ENCODE assay signal across 8 cellular contexts in the genomic region with DNA sequence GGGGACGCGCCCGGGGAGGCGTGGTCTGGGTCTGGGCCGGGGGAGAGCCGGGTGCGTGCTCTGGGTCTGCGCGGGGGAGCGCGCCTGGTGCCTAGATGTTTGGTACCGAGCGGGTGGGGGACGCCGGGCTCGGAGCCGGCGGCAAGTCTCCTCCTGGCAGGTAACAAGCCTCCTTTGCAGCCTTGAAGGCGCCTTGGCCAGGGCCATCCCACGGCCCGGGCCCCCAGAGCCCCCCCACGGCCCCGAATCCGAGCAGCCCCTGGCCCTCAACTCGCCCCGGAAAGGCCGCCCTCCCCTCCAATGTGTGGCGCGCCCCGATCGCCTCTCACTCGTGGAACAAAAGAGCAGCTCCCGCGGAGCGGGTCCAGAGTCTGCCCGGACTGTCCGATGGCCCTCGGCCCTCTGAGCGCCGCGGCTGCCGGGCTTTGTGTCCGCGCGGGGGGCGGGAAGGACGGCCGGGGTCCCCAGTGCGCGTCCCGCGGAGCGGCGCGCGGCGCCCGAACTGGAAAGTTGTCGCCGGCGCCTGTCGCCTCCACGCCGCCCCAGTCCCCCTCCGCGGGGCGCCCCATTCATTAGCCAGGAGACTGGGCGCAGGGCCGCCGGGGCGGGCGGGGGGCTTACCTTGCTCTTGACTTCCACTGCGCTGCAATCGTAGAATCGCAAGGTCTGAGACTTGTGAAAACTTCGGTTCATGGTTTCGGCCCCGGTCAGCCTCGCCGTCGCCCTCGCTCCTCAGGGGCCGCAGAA. TPM values are rescaled to one million over a fixed set of nuclear protein-coding genes. Genes with fewer than 3 reads are reported as not detected.
DNase-seq lines count a peak whose midpoint lies in the region; TF ChIP-seq lines count a peak whose summit lies in the region.

No MANE protein-coding gene starts in this region.

- intact Hi-C loops in stomach (cut with DNase I; ENCODE audit: low total_unique reads), result no loop called here

- in situ Hi-C loops in brain microvascular endothelial cell (cut with HindIII; ENCODE audit: low pct_ligation_motif_present, low sequenced_read_pairs), result no loop called here

- H3K4me3 ChIP-seq in brain microvascular endothelial cell (ENCODE audit: low read depth, low read length) (peak overlapping the region; percentile 67), stomach (peak overlapping the region; percentile 80 to 88 (median 86))

- TF ChIP-seq POLR2A in stomach (IDR thresholded peaks at IDR 0.05), result no peak

- TF ChIP-seq EP300 in stomach (IDR thresholded peaks at IDR 0.05), result no peak

- no peaks in the 10 kb centered on the region for H3K9me3 ChIP-seq in stomach

- peak; percentile 18 for DNase-seq in Daoy (ENCODE audit: low read depth)
- peak; percentile 72 for DNase-seq in GM20000 (ENCODE audit: low spot score)
- DNase-seq in HuH-7.5 (ENCODE audit: low spot score), result peak; percentile 43
- DNase-seq in brain microvascular endothelial cell, result no peak
- DNase-seq in kidney tubule cell (ENCODE audit: low spot score), result peak; percentile 9
- no peak for DNase-seq in stomach
- no peak for DNase-seq in occipital lobe (lab: John Stamatoyannopoulos, UW)
- no peak for DNase-seq in AML-193 (lab: John Stamatoyannopoulos, UW)

- H3K27ac ChIP-seq in brain microvascular endothelial cell (no peak overlapping the region), stomach (peak overlapping the region in 3 of 5 donors; percentile 41 to 68 (median 61))

- peaks cover 13 to 22% (median 19%) of the 10 kb centered on the region in 4 donors for H3K4me1 ChIP-seq in stomach

- no peak for TF ChIP-seq CTCF in GM20000 (IDR thresholded peaks at IDR 0.05; ENCODE audit: extremely low read depth, missing control alignments)
- no peak for TF ChIP-seq CTCF in brain microvascular endothelial cell (IDR thresholded peaks at IDR 0.05; ENCODE audit: low read depth, low read length, missing control alignments)
- no peak for TF ChIP-seq CTCF in stomach (IDR thresholded peaks at IDR 0.05)

- H3K27me3 ChIP-seq in brain microvascular endothelial cell (replicated peaks), result no peaks in the 10 kb centered on the region
- peaks cover 0 to 15% (median 9%) of the 10 kb centered on the region in 3 donors for H3K27me3 ChIP-seq in stomach

- H3K36me3 ChIP-seq in brain microvascular endothelial cell (replicated peaks) (no peaks in the 10 kb centered on the region), stomach (no peaks in the 10 kb centered on the region)

- 0 to 1% (median 1%) methylated on average over 8 to 83 of the region's 83 CpGs for WGBS in stomach, 5 donors

RNA-seq across cellular contexts. Expression of gene PARD6G, which starts 0.5 kb away (rescaled TPM):
- 0.98 and 1.3 TPM in 2 replicates for total RNA-seq in Daoy (2014; rRNA removed; shearing (Covaris generic))
- 10 to 100 TPM in 1 of 5 donors, 1 to 10 TPM in 4; 1.8 to 15.9 (median 4.1) TPM for total RNA-seq in stomach
- polyA plus RNA-seq in stomach, result 1 to 10 TPM; 1.5 to 7.5 (median 2.2) TPM
- total RNA-seq in occipital lobe, result 9.5 TPM

Comparison
In these comparisons a context has a peak if more than half of its experiments do, and no peak if none do; other contexts are left out.
1. DNase-seq: peak in Daoy (single experiment), GM20000 (single experiment), HuH-7.5 (single experiment) and kidney tubule cell (single experiment); none in brain microvascular endothelial cell (single experiment), stomach (single experiment), occipital lobe (single experiment) and AML-193 (0 of 2).